In genomic region chr11:12444601-12445000, GRCh38 we compare ENCODE assay signal across 29 cellular contexts.
"Had no signal": no experiment of that assay in that cellular context is flagged by ENCODE, and none has a peak within 500 bp of the region (broad histone marks: within the 10 kb centered on the region; RNA-seq: fewer than 3 reads in every experiment).

No MANE protein-coding gene starts in this region.

- H3K9me3 Mint-ChIP-seq: natural killer cell treated with Interleukin-12 subunit alpha and Interleukin-12 subunit beta and Interleukin-15 and Interleukin-18, amount 100 ng/mL, for 72 hours; stimulated activated effector memory CD8-positive, alpha-beta T cell treated with anti-CD3 and anti-CD28 coated beads, Interleukin-12 subunit alpha, Interleukin-12 subunit beta, amount 100 ng/mL, for 72 hours had no signal

- H3K4me3 Mint-ChIP-seq: naive B cell; naive thymus-derived CD8-positive, alpha-beta T cell; natural killer cell treated with Interleukin-12 subunit alpha and Interleukin-12 subunit beta and Interleukin-15 and Interleukin-18, amount 100 ng/mL, for 72 hours; nephron progenitor cell; neural crest cell; stimulated activated effector memory CD8-positive, alpha-beta T cell treated with anti-CD3 and anti-CD28 coated beads, Interleukin-12 subunit alpha, Interleukin-12 subunit beta, amount 100 ng/mL, for 72 hours; stimulated activated naive B cell treated with anti-CD40 and anti-IgM and Interleukin-4, amounts not matched to agents 10 μg/mL and 1 μg/mL and 100 μg/mL, for 72 hours had no signal

- H3K9me3 ChIP-seq: neutrophil, pancreas, prostate gland, right lobe of liver, sigmoid colon, stomach, suprapubic skin, testis, tibial artery, transverse colon, upper lobe of left lung, vagina had no signal

- H3K4me1 ChIP-seq: prostate gland, right lobe of liver, suprapubic skin, testis had no signal

- H3K27ac ChIP-seq: neutrophil, pancreas, prostate gland, right lobe of liver, suprapubic skin, testis, tibial artery, upper lobe of left lung, vagina had no signal

- DNase-seq: naive B cell; naive thymus-derived CD8-positive, alpha-beta T cell; nephron progenitor cell; nucleus accumbens; pancreas; right cardiac atrium; right lobe of liver; sigmoid colon; small intestine; stimulated activated CD4-positive, alpha-beta T cell treated with anti-CD3 and anti-CD28 coated beads, Interleukin-15, amount 100 ng/mL, for 24 hours; stimulated activated CD4-positive, alpha-beta T cell treated with anti-CD3 and anti-CD28 coated beads, Interleukin-2, amount 100 ng/mL, for 24 hours; stimulated activated CD4-positive, alpha-beta T cell treated with anti-CD3 and anti-CD28 coated beads, Interleukin-2, amount 100 ng/mL, for 48 hours; stimulated activated CD4-positive, alpha-beta T cell treated with anti-CD3 and anti-CD28 coated beads, Interleukin-4, amount 100 ng/mL, for 24 hours; stimulated activated naive B cell treated with anti-CD40 and anti-IgM and Interleukin-4, amounts not matched to agents 10 μg/mL and 1 μg/mL and 100 μg/mL, for 72 hours; stimulated activated naive CD8-positive, alpha-beta T cell treated with anti-CD3 and anti-CD28 coated beads, Interleukin-15, Interleukin-2, amounts not matched to agents 100 U/mL and 50 U/mL, for 24 hours; stomach; substantia nigra; testis; tibial artery; transverse colon; upper lobe of left lung had no signal

- H3K36me3 Mint-ChIP-seq: naive B cell; naive thymus-derived CD8-positive, alpha-beta T cell; natural killer cell treated with Interleukin-12 subunit alpha and Interleukin-12 subunit beta and Interleukin-15 and Interleukin-18, amount 100 ng/mL, for 72 hours; stimulated activated effector memory CD8-positive, alpha-beta T cell treated with anti-CD3 and anti-CD28 coated beads, Interleukin-12 subunit alpha, Interleukin-12 subunit beta, amount 100 ng/mL, for 72 hours; stimulated activated naive B cell treated with anti-CD40 and anti-IgM and Interleukin-4, amounts not matched to agents 10 μg/mL and 1 μg/mL and 100 μg/mL, for 72 hours had no signal

- H3K4me3 ChIP-seq: pancreas, prostate gland, right lobe of liver, sigmoid colon, stomach, suprapubic skin, testis, tibial artery, transverse colon, upper lobe of left lung, vagina had no signal

- H3K4me1 Mint-ChIP-seq: naive thymus-derived CD8-positive, alpha-beta T cell; stimulated activated effector memory CD8-positive, alpha-beta T cell treated with anti-CD3 and anti-CD28 coated beads, Interleukin-12 subunit alpha, Interleukin-12 subunit beta, amount 100 ng/mL, for 72 hours had no signal

- H3K36me3 ChIP-seq: neutrophil, pancreas, prostate gland, right lobe of liver, suprapubic skin, vagina had no signal

- FAIRE-seq: pancreas, small intestine, urothelium cell line had no signal

- H3K27me3 ChIP-seq: neutrophil, pancreas, right lobe of liver, sigmoid colon, stomach, suprapubic skin, testis, tibial artery, transverse colon, upper lobe of left lung, vagina had no signal

- H3K27ac Mint-ChIP-seq: naive thymus-derived CD8-positive, alpha-beta T cell; natural killer cell treated with Interleukin-12 subunit alpha and Interleukin-12 subunit beta and Interleukin-15 and Interleukin-18, amount 100 ng/mL, for 72 hours; nephron progenitor cell; stimulated activated effector memory CD8-positive, alpha-beta T cell treated with anti-CD3 and anti-CD28 coated beads, Interleukin-12 subunit alpha, Interleukin-12 subunit beta, amount 100 ng/mL, for 72 hours; stimulated activated naive B cell treated with anti-CD40 and anti-IgM and Interleukin-4, amounts not matched to agents 10 μg/mL and 1 μg/mL and 100 μg/mL, for 72 hours had no signal
